10 cellular contexts compared by ENCODE assay signal in the genomic region with DNA sequence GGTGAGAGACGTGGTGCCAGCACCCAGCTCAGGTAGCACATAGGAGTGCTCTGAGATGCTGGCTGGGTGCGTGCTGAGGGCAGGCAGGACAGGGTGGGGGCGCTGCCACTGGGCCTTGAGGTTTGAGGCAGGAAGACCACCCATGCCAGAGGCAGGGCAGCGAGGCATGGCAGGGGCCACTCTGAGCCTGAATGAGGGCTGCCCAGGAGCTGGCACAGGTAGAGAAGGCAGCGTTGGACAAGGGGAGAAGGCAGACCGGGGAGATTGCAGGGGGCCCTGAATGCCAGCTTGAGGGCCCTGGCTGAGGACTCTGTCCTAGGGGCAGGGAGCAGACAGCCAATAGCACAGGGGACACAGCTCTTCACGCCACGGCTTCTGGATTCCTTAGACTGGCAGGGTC. TPM values are rescaled to one million over a fixed set of nuclear protein-coding genes. Genes with fewer than 3 reads are reported as not detected.
DNase-seq lines count a peak whose midpoint lies in the region; ATAC-seq and TF ChIP-seq lines count a peak whose summit lies in the region.
"Had no signal": no experiment of that assay in that cellular context is flagged by ENCODE, and none has a peak within 500 bp of the region (broad histone marks: within the 10 kb centered on the region; RNA-seq: fewer than 3 reads in every experiment).

No MANE protein-coding gene starts in this region.

- H3K27ac Mint-ChIP-seq in activated naive CD4-positive, alpha-beta T cell treated with anti-CD3 and anti-CD28 coated beads, Interleukin-2, amount 50 U/mL, for 24 hours: peak overlapping the region; percentile 91
- peak overlapping the region; percentile 89 for H3K27ac Mint-ChIP-seq in activated naive CD8-positive, alpha-beta T cell
- peak overlapping the region; percentile 84 to 93 (median 90) for H3K27ac Mint-ChIP-seq in naive thymus-derived CD4-positive, alpha-beta T cell

- TF ChIP-seq CTCF in upper lobe of left lung (IDR thresholded peaks at IDR 0.05): no peak

- H3K27ac ChIP-seq in naive thymus-derived CD4-positive, alpha-beta T cell (ENCODE audit: low read depth, low read length): peak overlapping the region; percentile 67
- peak overlapping the region in 3 of 4 donors; percentile 61 to 64 (median 61) for H3K27ac ChIP-seq in upper lobe of left lung
- H3K27ac ChIP-seq in effector memory CD4-positive, alpha-beta T cell (ENCODE audit: insufficient read depth, low read length, poor library complexity, severe bottlenecking): no peak overlapping the region
- H3K27ac ChIP-seq: body of pancreas had no signal

- H3K36me3 ChIP-seq in naive thymus-derived CD4-positive, alpha-beta T cell (ENCODE audit: control insufficient read depth in 2 of 3, insufficient read depth in 3 of 3, low read length in 3 of 3): no peaks in the 10 kb centered on the region
- no peaks in the 10 kb centered on the region for H3K36me3 ChIP-seq in upper lobe of left lung
- H3K36me3 ChIP-seq in effector memory CD4-positive, alpha-beta T cell (ENCODE audit: control insufficient read depth, insufficient read depth, low read length): no peaks in the 10 kb centered on the region

- no peaks in the 10 kb centered on the region for H3K27me3 Mint-ChIP-seq in activated naive CD4-positive, alpha-beta T cell treated with anti-CD3 and anti-CD28 coated beads, Interleukin-2, amount 50 U/mL, for 24 hours
- no peaks in the 10 kb centered on the region for H3K27me3 Mint-ChIP-seq in activated naive CD8-positive, alpha-beta T cell
- no peaks in the 10 kb centered on the region for H3K27me3 Mint-ChIP-seq in naive thymus-derived CD4-positive, alpha-beta T cell

- no peak for ATAC-seq in naive thymus-derived CD4-positive, alpha-beta T cell
- no peak for ATAC-seq in upper lobe of left lung (ENCODE audit: low FRiP score in 2 of 2)

- H3K4me3 Mint-ChIP-seq in activated naive CD4-positive, alpha-beta T cell treated with anti-CD3 and anti-CD28 coated beads, Interleukin-2, amount 50 U/mL, for 24 hours: peak overlapping the region; percentile 42
- no peak overlapping the region for H3K4me3 Mint-ChIP-seq in activated naive CD8-positive, alpha-beta T cell
- H3K4me3 Mint-ChIP-seq in naive thymus-derived CD4-positive, alpha-beta T cell: peak overlapping the region; percentile 44 to 76 (median 72)

- H3K4me3 ChIP-seq in naive thymus-derived CD4-positive, alpha-beta T cell (ENCODE audit: low read length): peak overlapping the region; percentile 73
- no peak overlapping the region for H3K4me3 ChIP-seq in upper lobe of left lung
- no peak overlapping the region for H3K4me3 ChIP-seq in effector memory CD4-positive, alpha-beta T cell (ENCODE audit: insufficient read depth, low read depth, low read length, poor library complexity, severe bottlenecking)
- H3K4me3 ChIP-seq: body of pancreas had no signal

- no peaks in the 10 kb centered on the region for H3K9me3 Mint-ChIP-seq in activated naive CD4-positive, alpha-beta T cell treated with anti-CD3 and anti-CD28 coated beads, Interleukin-2, amount 50 U/mL, for 24 hours
- H3K9me3 Mint-ChIP-seq in activated naive CD8-positive, alpha-beta T cell (ENCODE audit: low read depth): no peaks in the 10 kb centered on the region
- no peaks in the 10 kb centered on the region for H3K9me3 Mint-ChIP-seq in naive thymus-derived CD4-positive, alpha-beta T cell

- WGBS in upper lobe of left lung, 2 donors: 95 to 100% methylated on average over 3 to 8 of the region's 8 CpGs

- H3K9me3 ChIP-seq in naive thymus-derived CD4-positive, alpha-beta T cell (ENCODE audit: control insufficient read depth in 2 of 3, low read length in 3 of 3): no peaks in the 10 kb centered on the region
- no peaks in the 10 kb centered on the region for H3K9me3 ChIP-seq in upper lobe of left lung
- no peaks in the 10 kb centered on the region for H3K9me3 ChIP-seq in effector memory CD4-positive, alpha-beta T cell (ENCODE audit: control insufficient read depth, low read length)
- H3K9me3 ChIP-seq: body of pancreas had no signal

- no peaks in the 10 kb centered on the region for H3K36me3 Mint-ChIP-seq in activated naive CD4-positive, alpha-beta T cell treated with anti-CD3 and anti-CD28 coated beads, Interleukin-2, amount 50 U/mL, for 24 hours
- no peaks in the 10 kb centered on the region for H3K36me3 Mint-ChIP-seq in activated naive CD8-positive, alpha-beta T cell
- H3K36me3 Mint-ChIP-seq in naive thymus-derived CD4-positive, alpha-beta T cell: no peaks in the 10 kb centered on the region

- no peaks in the 10 kb centered on the region for H3K27me3 ChIP-seq in naive thymus-derived CD4-positive, alpha-beta T cell (ENCODE audit: control insufficient read depth in 2 of 2, insufficient read depth in 2 of 2, low read length in 2 of 2)
- no peaks in the 10 kb centered on the region for H3K27me3 ChIP-seq in upper lobe of left lung
- no peaks in the 10 kb centered on the region for H3K27me3 ChIP-seq in effector memory CD4-positive, alpha-beta T cell (replicated peaks; ENCODE audit: control insufficient read depth, insufficient read depth, low read length, poor library complexity, severe bottlenecking)
- H3K27me3 ChIP-seq: body of pancreas had no signal

- intact Hi-C loops in naive thymus-derived CD4-positive, alpha-beta T cell (cut with micrococcal nuclease): loop anchor here (1.0 to 5.0 kb wide), 3 partner anchors 50 to 324 kb away; partner anchors contain the start of genes ADAMTS7 (in 1 of the 2) and IREB2 (in 1 of the 2)

- TF ChIP-seq EP300 in upper lobe of left lung (IDR thresholded peaks at IDR 0.05): no peak

- H3K4me1 ChIP-seq in naive thymus-derived CD4-positive, alpha-beta T cell (ENCODE audit: control insufficient read depth in 2 of 2, insufficient read depth in 2 of 2, low read length in 2 of 2): peaks cover 15 to 22% of the 10 kb centered on the region in 2 donors
- H3K4me1 ChIP-seq in upper lobe of left lung: peaks cover 21 to 31% (median 28%) of the 10 kb centered on the region in 4 donors
- peaks cover 18% of the 10 kb centered on the region for H3K4me1 ChIP-seq in effector memory CD4-positive, alpha-beta T cell (ENCODE audit: control insufficient read depth, insufficient read depth, low read length, poor library complexity, severe bottlenecking)

- POLR2A ChIA-PET in naive thymus-derived CD4-positive, alpha-beta T cell (lab: Charles Lee): interaction anchor here (0.6 to 2.1 kb wide), 3 partner anchors 112 to 495 kb away, joined by 3 to 12 read pairs (median 4); partner anchors contain the start of gene MORF4L1

- DNase-seq in activated naive CD4-positive, alpha-beta T cell treated with Interleukin-2 at 50 U/mL for 16 hours: no peak
- no peak for DNase-seq in naive thymus-derived CD4-positive, alpha-beta T cell
- peak in 1 of 2 donors; percentile 62 for DNase-seq in upper lobe of left lung
- no peak for DNase-seq in effector memory CD4-positive, alpha-beta T cell
- no peak for DNase-seq in AG08396 (ENCODE audit: low spot score)
- no peak for DNase-seq in NCI-H2227 (lab: John Stamatoyannopoulos, UW; ENCODE audit: unreplicated experiment)
- DNase-seq: NCI-H526 treated with DMSO at 0.1 percent for 48 hours had no signal

- no peak for TF ChIP-seq POLR2A in upper lobe of left lung (IDR thresholded peaks at IDR 0.05)

- H3K4me1 Mint-ChIP-seq in activated naive CD4-positive, alpha-beta T cell treated with anti-CD3 and anti-CD28 coated beads, Interleukin-2, amount 50 U/mL, for 24 hours: peaks cover 25% of the 10 kb centered on the region
- peaks cover 30% of the 10 kb centered on the region for H3K4me1 Mint-ChIP-seq in activated naive CD8-positive, alpha-beta T cell (ENCODE audit: low read depth)
- H3K4me1 Mint-ChIP-seq in naive thymus-derived CD4-positive, alpha-beta T cell: peaks cover 9 to 38% (median 30%) of the 10 kb centered on the region in 7 donors

- CTCF ChIA-PET in naive thymus-derived CD4-positive, alpha-beta T cell (lab: Charles Lee): no interaction called here

RNA-seq across cellular contexts. Expression of gene ADAMTS7, which starts 50.2 kb away (rescaled TPM):
- 1 to 10 TPM in 1 of 5 experiments, not detected in 4; 1.5 TPM for total RNA-seq in naive thymus-derived CD4-positive, alpha-beta T cell
- not detected for polyA plus RNA-seq in naive thymus-derived CD4-positive, alpha-beta T cell
- total RNA-seq in upper lobe of left lung: 10 to 100 TPM in 1 of 6 donors, 1 to 10 TPM in 5; 1.8 to 10.2 (median 5.1) TPM
